ENCODE assay signal across 9 cellular contexts in the genomic region with DNA sequence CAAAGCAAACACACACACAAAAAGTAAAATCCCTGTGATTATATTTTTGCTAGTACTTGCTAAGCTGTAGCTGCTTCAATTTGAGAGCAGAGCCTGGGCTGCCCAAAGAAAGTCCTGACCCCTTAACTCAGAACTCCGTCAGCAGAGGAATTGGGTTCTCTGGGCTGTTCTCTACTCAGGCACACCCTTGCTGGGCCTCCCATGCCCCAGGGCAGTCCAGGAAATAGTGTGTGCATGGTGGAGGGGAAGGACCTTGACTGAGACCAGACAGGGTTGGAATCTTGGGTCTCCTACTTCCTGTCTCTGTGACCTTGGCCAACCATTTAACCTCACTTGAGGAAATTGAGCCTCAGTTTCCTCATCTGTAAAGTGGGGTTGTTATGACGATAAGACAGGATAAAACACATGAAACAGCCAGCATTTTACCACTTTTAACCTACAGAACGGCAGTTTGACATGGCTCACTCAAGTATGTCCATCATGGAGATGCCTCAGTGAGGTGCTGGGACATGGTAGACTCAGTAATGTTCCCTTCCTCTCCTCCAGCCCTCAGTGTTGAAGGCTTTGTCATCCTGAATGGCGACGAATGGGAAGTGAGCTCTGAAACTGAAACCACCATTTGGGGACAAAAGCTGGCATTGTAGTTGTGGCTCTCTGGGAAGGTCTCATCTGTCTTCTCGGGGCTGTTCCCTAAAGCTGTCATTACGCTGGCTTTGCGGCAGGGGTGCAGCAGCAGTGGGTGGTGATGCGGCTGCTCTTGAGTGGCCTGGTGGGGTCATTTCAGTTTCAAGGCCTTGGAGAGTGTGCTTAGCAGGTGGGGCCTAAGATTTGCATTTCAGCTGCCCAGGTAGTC.
A peak's percentile ranks its signal among the peaks of the same experiment; 100 is the strongest.
DNase-seq lines count a peak whose midpoint lies in the region; ATAC-seq and TF ChIP-seq lines count a peak whose summit lies in the region.
"Had no signal": no experiment of that assay in that cellular context is flagged by ENCODE, and none has a peak within 500 bp of the region (broad histone marks: within the 10 kb centered on the region; RNA-seq: fewer than 3 reads in every experiment).

No MANE protein-coding gene starts in this region.

- no peak for TF ChIP-seq POLR2A in body of pancreas (IDR thresholded peaks at IDR 0.05)

- peaks cover 16 to 39% (median 32%) of the 10 kb centered on the region in 4 donors for H3K4me1 Mint-ChIP-seq in CD4-positive, CD25-positive, alpha-beta regulatory T cell
- H3K4me1 Mint-ChIP-seq in activated CD8-positive, alpha-beta T cell treated with anti-CD3 and anti-CD28 coated beads for 36 hours (ENCODE audit: low read depth): peaks cover 47% of the 10 kb centered on the region

- H3K9me3 Mint-ChIP-seq in CD4-positive, CD25-positive, alpha-beta regulatory T cell: peaks cover 0 to 2% (median 0%) of the 10 kb centered on the region in 7 donors
- no peaks in the 10 kb centered on the region for H3K9me3 Mint-ChIP-seq in activated CD8-positive, alpha-beta T cell treated with anti-CD3 and anti-CD28 coated beads for 36 hours

- peak overlapping the region in 1 of 4 donors; percentile 37 for H3K4me3 Mint-ChIP-seq in CD4-positive, CD25-positive, alpha-beta regulatory T cell
- H3K4me3 Mint-ChIP-seq in activated CD8-positive, alpha-beta T cell treated with anti-CD3 and anti-CD28 coated beads for 36 hours: no peak overlapping the region

- CTCF ChIA-PET in activated CD8-positive, alpha-beta T cell treated with anti-CD3 and anti-CD28 coated beads for 36 hours (lab: Charles Lee): no interaction called here

- peaks cover 8% of the 10 kb centered on the region for H3K36me3 Mint-ChIP-seq in CD4-positive, CD25-positive, alpha-beta regulatory T cell
- no peaks in the 10 kb centered on the region for H3K36me3 Mint-ChIP-seq in activated CD8-positive, alpha-beta T cell treated with anti-CD3 and anti-CD28 coated beads for 36 hours (ENCODE audit: low read depth)

- POLR2A ChIA-PET in activated CD8-positive, alpha-beta T cell treated with anti-CD3 and anti-CD28 coated beads for 36 hours (lab: Charles Lee): no interaction called here

- no peak for TF ChIP-seq CTCF in activated CD8-positive, alpha-beta T cell treated with anti-CD3 and anti-CD28 coated beads for 36 hours (IDR thresholded peaks at IDR 0.05)
- no peak for TF ChIP-seq CTCF in body of pancreas (IDR thresholded peaks at IDR 0.05)

- intact Hi-C loops in activated CD8-positive, alpha-beta T cell treated with anti-CD3 and anti-CD28 coated beads for 36 hours (cut with micrococcal nuclease): loop anchor here (5.0 kb wide), 1 partner anchor 72 kb away; no protein-coding TSS in a partner anchor
- intact Hi-C loops in body of pancreas (cut with DNase I): no loop called here

- peaks cover 27% of the 10 kb centered on the region for H3K4me1 ChIP-seq in CD4-positive, CD25-positive, alpha-beta regulatory T cell (ENCODE audit: control insufficient read depth, insufficient read depth, low read length, poor library complexity, severe bottlenecking)
- H3K4me1 ChIP-seq in body of pancreas: peaks cover 9% of the 10 kb centered on the region

- no peaks in the 10 kb centered on the region for H3K9me3 ChIP-seq in CD4-positive, CD25-positive, alpha-beta regulatory T cell (ENCODE audit: control insufficient read depth in 2 of 2, low read length in 2 of 2)
- no peaks in the 10 kb centered on the region for H3K9me3 ChIP-seq in body of pancreas

- H3K27ac ChIP-seq in CD4-positive, CD25-positive, alpha-beta regulatory T cell (ENCODE audit: insufficient read depth, low read length, poor library complexity, severe bottlenecking): no peak overlapping the region
- no peak overlapping the region for H3K27ac ChIP-seq in body of pancreas

- H3K27me3 ChIP-seq in CD4-positive, CD25-positive, alpha-beta regulatory T cell (ENCODE audit: control insufficient read depth, insufficient read depth, low read length): no peaks in the 10 kb centered on the region
- no peaks in the 10 kb centered on the region for H3K27me3 ChIP-seq in body of pancreas

- no peak overlapping the region for H3K4me3 ChIP-seq in CD4-positive, CD25-positive, alpha-beta regulatory T cell (ENCODE audit: low read depth, low read length)
- no peak overlapping the region for H3K4me3 ChIP-seq in body of pancreas

- ATAC-seq in CD4-positive, CD25-positive, alpha-beta regulatory T cell (ENCODE audit: low read depth in 2 of 2): no peak
- ATAC-seq in HG03521 (IDR thresholded peaks at IDR 0.05; ENCODE audit: unreplicated experiment): peak; percentile 45
- ATAC-seq in activated CD8-positive, alpha-beta T cell treated with anti-CD3 and anti-CD28 coated beads for 36 hours: no peak
- ATAC-seq in HG03175 (IDR thresholded peaks at IDR 0.05; ENCODE audit: unreplicated experiment): no peak
- no peak for ATAC-seq in body of pancreas
- ATAC-seq in GM21576 (IDR thresholded peaks at IDR 0.05; ENCODE audit: unreplicated experiment): no peak

- H3K36me3 ChIP-seq in CD4-positive, CD25-positive, alpha-beta regulatory T cell (ENCODE audit: control insufficient read depth, insufficient read depth, low read length): no peaks in the 10 kb centered on the region
- H3K36me3 ChIP-seq in body of pancreas (replicated peaks in 1 of 2; ENCODE audit: insufficient read depth in 1 of 2, low read depth in 2 of 2): no peaks in the 10 kb centered on the region

- peak overlapping the region in 2 of 3 donors; percentile 69 to 91 for H3K27ac Mint-ChIP-seq in CD4-positive, CD25-positive, alpha-beta regulatory T cell
- peak overlapping the region; percentile 66 for H3K27ac Mint-ChIP-seq in activated CD8-positive, alpha-beta T cell treated with anti-CD3 and anti-CD28 coated beads for 36 hours
- H3K27ac Mint-ChIP-seq: progenitor cell of endocrine pancreas had no signal

- H3K27me3 Mint-ChIP-seq in CD4-positive, CD25-positive, alpha-beta regulatory T cell: no peaks in the 10 kb centered on the region
- H3K27me3 Mint-ChIP-seq in activated CD8-positive, alpha-beta T cell treated with anti-CD3 and anti-CD28 coated beads for 36 hours: no peaks in the 10 kb centered on the region
- H3K27me3 Mint-ChIP-seq: progenitor cell of endocrine pancreas had no signal

- no peak for DNase-seq in CD4-positive, CD25-positive, alpha-beta regulatory T cell
- no peak for DNase-seq in activated CD8-positive, alpha-beta T cell treated with anti-CD3 and anti-CD28 coated beads for 36 hours
- DNase-seq in medulla oblongata (ENCODE audit: extremely low spot score) (peak; percentile 64), body of pancreas (no peak)
- no peak for DNase-seq in activated CD4-positive, CD25-positive, alpha-beta regulatory T cell treated with anti-CD3 and anti-CD28 coated beads, Interleukin-2, amount 50 U/mL, for 72 hours

- WGBS in body of pancreas, 2 donors: 77 to 92% methylated on average over 5 to 9 of the region's 9 CpGs
